ENCODE assay signal across 8 cellular contexts in the genomic region with DNA sequence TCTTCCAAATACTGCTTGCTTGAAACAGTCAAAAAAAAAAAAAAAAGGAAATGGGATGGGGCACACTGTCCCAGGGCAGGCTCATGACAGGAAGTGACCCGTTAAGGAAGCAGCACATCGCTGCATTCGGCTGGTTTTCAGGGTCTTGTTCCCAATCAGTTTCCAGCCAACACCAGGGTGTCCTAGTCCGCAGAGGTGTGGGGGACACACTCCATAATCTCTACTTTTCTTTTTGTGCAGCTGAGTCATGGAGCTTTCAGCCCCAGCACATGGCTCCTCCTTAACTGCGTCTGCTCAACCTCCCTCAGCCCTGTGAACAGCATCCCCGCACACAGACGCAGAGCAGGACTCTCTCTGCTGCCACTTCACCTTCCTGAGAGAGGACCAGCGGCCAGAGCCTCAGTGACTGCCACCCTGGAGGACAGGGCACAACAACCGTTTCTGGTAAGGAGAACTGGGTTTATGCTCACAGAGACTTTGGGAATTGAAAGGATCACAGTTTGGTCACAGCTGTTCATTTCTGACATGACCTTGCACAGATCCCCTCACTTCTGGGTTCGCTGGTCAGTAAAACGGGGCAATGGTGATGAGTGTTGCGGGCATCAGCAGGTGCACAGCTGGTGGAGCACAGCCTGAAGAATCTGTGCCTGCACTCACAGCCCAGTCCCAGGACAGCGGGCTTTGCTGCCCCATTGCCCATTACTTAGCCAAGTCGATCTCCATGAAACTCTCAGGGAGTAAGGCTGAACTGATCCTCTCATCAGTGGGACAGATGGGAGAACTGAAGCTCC. TPM values are rescaled to one million over a fixed set of nuclear protein-coding genes. Genes with fewer than 3 reads are reported as not detected.
DNase-seq lines count a peak whose midpoint lies in the region; ATAC-seq and TF ChIP-seq lines count a peak whose summit lies in the region.

A gene (plus strand): TSS at position 154 of the 791 bp plus-strand sequence. CDS start 3,467 bp downstream, outside the sequence.

- DNase-seq in activated naive CD4-positive, alpha-beta T cell treated with anti-CD3 and anti-CD28 coated beads for 36 hours, result peak; percentile 66
- DNase-seq in memory B cell (ENCODE audit: low spot score in 2 of 2) (no peak), amniotic stem cell (lab: John Stamatoyannopoulos, UW) (no peak), NCI-H1105 (lab: John Stamatoyannopoulos, UW) (no peak), progenitor cell of endocrine pancreas (ENCODE audit: low spot score, unreplicated experiment) (no peak), HuH-7.5 (ENCODE audit: low spot score) (no peak)

- H3K27me3 Mint-ChIP-seq in IgD-negative memory B cell, result peaks cover 17% of the 10 kb centered on the region
- H3K27me3 Mint-ChIP-seq in activated naive CD4-positive, alpha-beta T cell treated with anti-CD3 and anti-CD28 coated beads for 36 hours (ENCODE audit: low read depth), result no peaks in the 10 kb centered on the region
- peaks cover 19% of the 10 kb centered on the region for H3K27me3 Mint-ChIP-seq in memory B cell
- H3K27me3 Mint-ChIP-seq in progenitor cell of endocrine pancreas, result peaks cover 95% of the 10 kb centered on the region

- intact Hi-C loops in activated naive CD4-positive, alpha-beta T cell treated with anti-CD3 and anti-CD28 coated beads for 36 hours (cut with micrococcal nuclease), result loop anchor here (1.0 to 2.0 kb wide), 3 partner anchors 116 to 285 kb away; a partner anchor contains a TSS

- peak within 1 kb of the TSS; percentile 74 to 85 (median 75) for H3K4me3 Mint-ChIP-seq in IgD-negative memory B cell
- peak within 1 kb of the TSS; percentile 88 for H3K4me3 Mint-ChIP-seq in activated naive CD4-positive, alpha-beta T cell treated with anti-CD3 and anti-CD28 coated beads for 36 hours
- peak within 1 kb of the TSS; percentile 77 for H3K4me3 Mint-ChIP-seq in memory B cell
- no peak within 1 kb of the TSS for H3K4me3 Mint-ChIP-seq in progenitor cell of endocrine pancreas (ENCODE audit: low read depth)

- peaks cover 2 to 8% (median 5%) of the 10 kb centered on the region in 3 donors for H3K4me1 Mint-ChIP-seq in IgD-negative memory B cell
- peaks cover 72% of the 10 kb centered on the region for H3K4me1 Mint-ChIP-seq in activated naive CD4-positive, alpha-beta T cell treated with anti-CD3 and anti-CD28 coated beads for 36 hours (ENCODE audit: low read depth)
- peaks cover 4% of the 10 kb centered on the region for H3K4me1 Mint-ChIP-seq in memory B cell
- H3K4me1 Mint-ChIP-seq in progenitor cell of endocrine pancreas (ENCODE audit: low read depth), result no peaks in the 10 kb centered on the region

- H3K36me3 Mint-ChIP-seq in IgD-negative memory B cell (peaks cover 2% of the 10 kb centered on the region), memory B cell (peaks cover 3% of the 10 kb centered on the region), progenitor cell of endocrine pancreas (ENCODE audit: insufficient read depth) (no peaks in the 10 kb centered on the region)
- peaks cover 41% of the 10 kb centered on the region for H3K36me3 Mint-ChIP-seq in activated naive CD4-positive, alpha-beta T cell treated with anti-CD3 and anti-CD28 coated beads for 36 hours (ENCODE audit: low read depth)

- peak; percentile 18 for TF ChIP-seq POLR2A in GM19193 (IDR thresholded peaks at IDR 0.05; ENCODE audit: extremely low read depth, insufficient read depth, insufficient read length)

- H3K9me3 Mint-ChIP-seq in IgD-negative memory B cell, result no peaks in the 10 kb centered on the region
- no peaks in the 10 kb centered on the region for H3K9me3 Mint-ChIP-seq in activated naive CD4-positive, alpha-beta T cell treated with anti-CD3 and anti-CD28 coated beads for 36 hours
- peaks cover 4% of the 10 kb centered on the region for H3K9me3 Mint-ChIP-seq in memory B cell
- H3K9me3 Mint-ChIP-seq in progenitor cell of endocrine pancreas (ENCODE audit: low read depth), result no peaks in the 10 kb centered on the region

- peak; percentile 29 for ATAC-seq in memory B cell (ENCODE audit: low read depth)

- TF ChIP-seq CTCF in progenitor cell of endocrine pancreas (IDR thresholded peaks at IDR 0.05; ENCODE audit: unreplicated experiment), result no peak

- CTCF ChIA-PET in activated naive CD4-positive, alpha-beta T cell treated with anti-CD3 and anti-CD28 coated beads for 36 hours (lab: Charles Lee), result interaction anchor here (0.7 to 3.2 kb wide), 9 partner anchors 10 to 289 kb away, joined by 3 to 18 read pairs (median 6); a partner anchor contains a TSS

- peak within 1 kb of the TSS in 2 of 3 donors; percentile 0 to 80 for H3K27ac Mint-ChIP-seq in IgD-negative memory B cell
- peak within 1 kb of the TSS; percentile 95 for H3K27ac Mint-ChIP-seq in activated naive CD4-positive, alpha-beta T cell treated with anti-CD3 and anti-CD28 coated beads for 36 hours
- peak within 1 kb of the TSS; percentile 28 for H3K27ac Mint-ChIP-seq in memory B cell
- no peak within 1 kb of the TSS for H3K27ac Mint-ChIP-seq in progenitor cell of endocrine pancreas

RNA-seq across cellular contexts. Expression of the gene that starts here (rescaled TPM):
- polyA plus RNA-seq in IgD-negative memory B cell, result 16.3 TPM
- total RNA-seq in activated naive CD4-positive, alpha-beta T cell treated with anti-CD3 and anti-CD28 coated beads for 36 hours, result 10 to 100 TPM; 32.1 to 32.3 TPM
- total RNA-seq in progenitor cell of endocrine pancreas, result not detected in 2 replicates

Comparison
In these comparisons a context has a peak if more than half of its experiments do, and no peak if none do; other contexts are left out.
1. RNA of the gene that starts here (total RNA-seq): 32.1 to 32.3 TPM in activated naive CD4-positive, alpha-beta T cell treated with anti-CD3 and anti-CD28 coated beads for 36 hours; not detected in progenitor cell of endocrine pancreas; every median in the first group is over 10 times any median in the second.